ENCODE assay signal across 8 cellular contexts in the genomic region with DNA sequence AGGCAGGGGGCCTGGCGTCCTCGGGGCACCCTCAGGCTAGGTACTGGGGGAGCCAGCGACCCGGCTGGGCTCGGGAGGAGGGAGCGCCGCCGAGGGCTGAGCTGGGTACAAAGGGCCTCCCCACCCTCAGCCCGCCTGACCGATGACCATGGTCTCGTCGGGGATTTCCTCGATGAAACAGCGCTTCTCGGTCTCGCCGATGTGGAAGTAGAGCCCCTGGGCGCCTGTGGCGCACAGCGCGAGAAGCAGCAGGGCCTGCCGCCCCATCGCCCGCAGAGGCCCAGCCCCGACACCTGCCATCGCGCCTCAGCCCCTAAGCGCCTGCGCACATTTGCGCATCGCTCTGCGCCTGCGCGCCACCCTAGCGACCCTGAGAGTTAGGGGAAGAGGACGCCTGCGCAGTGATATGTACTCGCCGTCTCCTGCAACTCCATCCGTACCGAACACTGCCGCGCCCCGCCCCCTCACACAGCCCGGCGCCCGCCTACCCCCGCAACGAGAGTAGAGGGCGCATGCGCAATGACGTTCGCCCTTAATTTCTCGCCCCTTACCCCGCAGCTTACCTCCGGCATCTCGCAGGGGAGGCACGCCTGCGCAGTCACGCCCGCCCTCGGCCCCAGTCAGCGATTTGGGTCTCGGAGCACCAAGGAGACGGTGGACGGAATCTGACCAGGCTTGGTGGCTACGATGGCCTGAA. TPM values are rescaled to one million over a fixed set of nuclear protein-coding genes. Genes with fewer than 3 reads are reported as not detected.
A peak's percentile ranks its signal among the peaks of the same experiment; 100 is the strongest.
DNase-seq lines count a peak whose midpoint lies in the region; ATAC-seq and TF ChIP-seq lines count a peak whose summit lies in the region.

A gene (minus strand): TSS at position 325 of the 697 bp plus-strand sequence. CDS start 25 bp downstream, at position 300.

- H3K27ac Mint-ChIP-seq in endothelial cell (ENCODE audit: unreplicated experiment) = peak within 1 kb of the TSS; percentile 89
- H3K27ac Mint-ChIP-seq in mesothelial cell of epicardium = peak within 1 kb of the TSS; percentile 99

- H3K9me3 Mint-ChIP-seq in endothelial cell (ENCODE audit: unreplicated experiment) (no peaks in the 10 kb centered on the region), mesothelial cell of epicardium (no peaks in the 10 kb centered on the region)

- H3K9ac ChIP-seq in OCI-LY3 (ENCODE audit: low read length) = peak within 1 kb of the TSS; percentile 96

- H3K27me3 ChIP-seq in OCI-LY3 (ENCODE audit: low read depth, low read length) = no peaks in the 10 kb centered on the region

- H3K79me2 ChIP-seq in OCI-LY3 (ENCODE audit: low read length) = peaks cover 29% of the 10 kb centered on the region

- peaks cover 18% of the 10 kb centered on the region for H3K36me3 Mint-ChIP-seq in endothelial cell (ENCODE audit: low read depth, unreplicated experiment)
- H3K36me3 Mint-ChIP-seq in mesothelial cell of epicardium = peaks cover 14% of the 10 kb centered on the region

- peak within 1 kb of the TSS; percentile 72 for H3K27ac ChIP-seq in OCI-LY3 (ENCODE audit: low read length)

- TF ChIP-seq CTCF in OCI-LY3 (IDR thresholded peaks at IDR 0.05; ENCODE audit: low read depth, low read length) (no peak), endothelial cell (IDR thresholded peaks at IDR 0.05; ENCODE audit: unreplicated experiment) (no peak), mesothelial cell of epicardium (IDR thresholded peaks at IDR 0.05; ENCODE audit: unreplicated experiment) (no peak)

- no peaks in the 10 kb centered on the region for H3K9me3 ChIP-seq in OCI-LY3 (ENCODE audit: insufficient read depth, low read length)

- H3K4me3 Mint-ChIP-seq in endothelial cell (ENCODE audit: unreplicated experiment) (peak within 1 kb of the TSS; percentile 92), mesothelial cell of epicardium (peak within 1 kb of the TSS; percentile 86)

- H3K4me1 Mint-ChIP-seq in endothelial cell (ENCODE audit: unreplicated experiment) (peaks cover 5% of the 10 kb centered on the region), mesothelial cell of epicardium (peaks cover 22% of the 10 kb centered on the region)

- peak within 1 kb of the TSS; percentile 83; the same call in 1 of the 2 replicates for H2AFZ ChIP-seq in OCI-LY3 (ENCODE audit: low read depth, low read length)

- DNase-seq in D341Med (ENCODE audit: low spot score) = peak; percentile 99
- peak; percentile 98 for DNase-seq in HuH-7 (ENCODE audit: low spot score)
- DNase-seq in activated CD8-positive, alpha-beta memory T cell treated with anti-CD3 and anti-CD28 coated beads, Interleukin-2, amount 50 U/mL, for 48 hours = peak; percentile 100
- peak; percentile 100 for DNase-seq in endothelial cell (ENCODE audit: low spot score)
- peak; percentile 100 for DNase-seq in mesothelial cell of epicardium (ENCODE audit: low spot score in 2 of 2, unreplicated experiment in 2 of 2)
- DNase-seq in stimulated activated CD8-positive, alpha-beta memory T cell treated with anti-CD3 and anti-CD28 coated beads, Interleukin-15, amount 100 ng/mL, for 48 hours (ENCODE audit: low read depth in 2 of 2) = peak; percentile 100

- peak within 1 kb of the TSS; percentile 92 for H3K4me2 ChIP-seq in OCI-LY3 (ENCODE audit: low read length)

- peak; percentile 84 for ATAC-seq in GM21515 (IDR thresholded peaks at IDR 0.05; ENCODE audit: unreplicated experiment)

- peak within 1 kb of the TSS; percentile 93 for H3K4me3 ChIP-seq in OCI-LY3 (ENCODE audit: low read length)

- H3K36me3 ChIP-seq in OCI-LY3 (replicated peaks; ENCODE audit: low read depth, low read length) = peaks cover 25% of the 10 kb centered on the region

- peaks cover 9% of the 10 kb centered on the region for H3K4me1 ChIP-seq in OCI-LY3 (ENCODE audit: low read length)

- H3K27me3 Mint-ChIP-seq in endothelial cell (ENCODE audit: unreplicated experiment) (peaks cover 4% of the 10 kb centered on the region), mesothelial cell of epicardium (ENCODE audit: low read depth) (peaks cover 5% of the 10 kb centered on the region)

- H4K20me1 ChIP-seq in OCI-LY3 (ENCODE audit: insufficient read depth, low read length) = peaks cover 3% of the 10 kb centered on the region; the same call in 1 of the 2 replicates

RNA-seq across cellular contexts. Expression of the gene that starts here (rescaled TPM):
- total RNA-seq in endothelial cell (ENCODE audit: unreplicated experiment) = 79.4 TPM
- 97.0 to 97.7 TPM (median 97.6 TPM) in 3 replicates for total RNA-seq in mesothelial cell of epicardium

Comparison
In these comparisons a context has a peak if more than half of its experiments do, and no peak if none do; other contexts are left out.
1. Peak in every context shown above with its lines: DNase-seq, ATAC-seq, H3K4me3 ChIP-seq and H3K27ac ChIP-seq.